In genomic region chr22:49305966-49306631, GRCh38 we compare ENCODE assay signal across 27 cellular contexts.
DNase-seq lines count a peak whose midpoint lies in the region; ATAC-seq, FAIRE-seq and TF ChIP-seq lines count a peak whose summit lies in the region.
"Had no signal": no experiment of that assay in that cellular context is flagged by ENCODE, and none has a peak within 500 bp of the region (broad histone marks: within the 10 kb centered on the region; RNA-seq: fewer than 3 reads in every experiment).

No MANE protein-coding gene starts in this region.

- intact Hi-C loops in natural killer cell (cut with micrococcal nuclease): no loop called here
- intact Hi-C loops in posterior vena cava (cut with DNase I): loop anchor here in 1 of 2 donors (2.0 kb wide), 1 partner anchor 301 kb away; no protein-coding TSS in a partner anchor

- DNase-seq in natural killer cell treated with Interleukin-12 subunit alpha and Interleukin-12 subunit beta and Interleukin-15 and Interleukin-18, amount 100 ng/mL, for 72 hours (ENCODE audit: low spot score): peak; percentile 47
- DNase-seq in natural killer cell (no peak), ecto neural progenitor cell (ENCODE audit: low spot score) (peak; percentile 28), posterior vena cava (ENCODE audit: low spot score) (peak; percentile 52), hepatic stellate cell (ENCODE audit: low spot score) (no peak), RCC 7860 (ENCODE audit: low spot score) (no peak), Ammon's horn (ENCODE audit: low spot score) (no peak)
- no peak for DNase-seq in activated CD4-positive, alpha-beta T cell treated with anti-CD3 and anti-CD28 coated beads, Interleukin-2, amount 10 ng/mL, durations not matched to agents 7 days and 5 days
- DNase-seq: activated CD4-positive, alpha-beta memory T cell treated with anti-CD3 and anti-CD28 coated beads, Interleukin-2, amount 10 ng/mL, durations not matched to agents 7 days and 5 days; brain microvascular endothelial cell; DMS 273 treated with DMSO at 0.1 percent for 48 hours; esophagus squamous epithelium; gastrocnemius medialis; HFFc6; IMR-90; mammary epithelial cell; NCI-H1105 treated with DMSO at 0.1 percent for 48 hours; NCI-H2107; NCI-H446; OCI-M1; stimulated activated CD4-positive, alpha-beta T cell treated with anti-CD3 and anti-CD28 coated beads, Interleukin-4, amount 100 ng/mL, for 1 hour; stimulated activated naive B cell treated with anti-CD40 and anti-IgM and Interleukin-4, amounts not matched to agents 10 μg/mL and 1 μg/mL and 100 μg/mL, for 72 hours; SW 1271; T1000 had no signal

- H3K4me1 Mint-ChIP-seq in natural killer cell treated with Interleukin-12 subunit alpha and Interleukin-12 subunit beta and Interleukin-15 and Interleukin-18, amount 100 ng/mL, for 72 hours (ENCODE audit: low read depth in 2 of 2): no peaks in the 10 kb centered on the region
- H3K4me1 Mint-ChIP-seq in natural killer cell: no peaks in the 10 kb centered on the region
- no peaks in the 10 kb centered on the region for H3K4me1 Mint-ChIP-seq in activated CD4-positive, alpha-beta T cell treated with anti-CD3 and anti-CD28 coated beads, Interleukin-2, amount 10 ng/mL, durations not matched to agents 7 days and 5 days
- H3K4me1 Mint-ChIP-seq: activated CD4-positive, alpha-beta memory T cell treated with anti-CD3 and anti-CD28 coated beads, Interleukin-2, amount 10 ng/mL, durations not matched to agents 7 days and 5 days had no signal

- H3K4me3 Mint-ChIP-seq in natural killer cell treated with Interleukin-12 subunit alpha and Interleukin-12 subunit beta and Interleukin-15 and Interleukin-18, amount 100 ng/mL, for 72 hours: no peak overlapping the region
- H3K4me3 Mint-ChIP-seq in natural killer cell: no peak overlapping the region
- H3K4me3 Mint-ChIP-seq in activated CD4-positive, alpha-beta T cell treated with anti-CD3 and anti-CD28 coated beads, Interleukin-2, amount 10 ng/mL, durations not matched to agents 7 days and 5 days: no peak overlapping the region
- H3K4me3 Mint-ChIP-seq: activated CD4-positive, alpha-beta memory T cell treated with anti-CD3 and anti-CD28 coated beads, Interleukin-2, amount 10 ng/mL, durations not matched to agents 7 days and 5 days; CD4-positive, alpha-beta T cell; HFFc6; stimulated activated naive B cell treated with anti-CD40 and anti-IgM and Interleukin-4, amounts not matched to agents 10 μg/mL and 1 μg/mL and 100 μg/mL, for 72 hours had no signal

- no peak for FAIRE-seq in RCC 7860 (lab: Jason Lieb, UNC)
- FAIRE-seq: colon, islet of Langerhans had no signal

- POLR2A ChIA-PET in activated CD4-positive, alpha-beta T cell treated with anti-CD3 and anti-CD28 coated beads, Interleukin-2, amount 10 ng/mL, durations not matched to agents 7 days and 5 days (lab: Charles Lee): no interaction called here

- no peak for ATAC-seq in natural killer cell treated with Interleukin-12 subunit alpha and Interleukin-12 subunit beta and Interleukin-15 and Interleukin-18, amount 100 ng/mL, for 72 hours
- no peak for ATAC-seq in natural killer cell
- ATAC-seq: gastrocnemius medialis had no signal

- no peaks in the 10 kb centered on the region for H3K36me3 Mint-ChIP-seq in natural killer cell treated with Interleukin-12 subunit alpha and Interleukin-12 subunit beta and Interleukin-15 and Interleukin-18, amount 100 ng/mL, for 72 hours
- no peaks in the 10 kb centered on the region for H3K36me3 Mint-ChIP-seq in natural killer cell
- H3K36me3 Mint-ChIP-seq in activated CD4-positive, alpha-beta T cell treated with anti-CD3 and anti-CD28 coated beads, Interleukin-2, amount 10 ng/mL, durations not matched to agents 7 days and 5 days (ENCODE audit: low read depth): no peaks in the 10 kb centered on the region
- H3K36me3 Mint-ChIP-seq: stimulated activated naive B cell treated with anti-CD40 and anti-IgM and Interleukin-4, amounts not matched to agents 10 μg/mL and 1 μg/mL and 100 μg/mL, for 72 hours had no signal

- peaks cover 26 to 27% of the 10 kb centered on the region in 2 donors for H3K27me3 Mint-ChIP-seq in natural killer cell treated with Interleukin-12 subunit alpha and Interleukin-12 subunit beta and Interleukin-15 and Interleukin-18, amount 100 ng/mL, for 72 hours
- H3K27me3 Mint-ChIP-seq in natural killer cell (ENCODE audit: low read depth in 2 of 2): peaks cover 14 to 24% of the 10 kb centered on the region in 2 donors
- peaks cover 7% of the 10 kb centered on the region for H3K27me3 Mint-ChIP-seq in activated CD4-positive, alpha-beta T cell treated with anti-CD3 and anti-CD28 coated beads, Interleukin-2, amount 10 ng/mL, durations not matched to agents 7 days and 5 days

- H3K9me3 Mint-ChIP-seq in natural killer cell treated with Interleukin-12 subunit alpha and Interleukin-12 subunit beta and Interleukin-15 and Interleukin-18, amount 100 ng/mL, for 72 hours: no peaks in the 10 kb centered on the region
- H3K9me3 Mint-ChIP-seq in natural killer cell: no peaks in the 10 kb centered on the region
- H3K9me3 Mint-ChIP-seq in activated CD4-positive, alpha-beta T cell treated with anti-CD3 and anti-CD28 coated beads, Interleukin-2, amount 10 ng/mL, durations not matched to agents 7 days and 5 days: no peaks in the 10 kb centered on the region
- H3K9me3 Mint-ChIP-seq: activated CD4-positive, alpha-beta memory T cell treated with anti-CD3 and anti-CD28 coated beads, Interleukin-2, amount 10 ng/mL, durations not matched to agents 7 days and 5 days; CD4-positive, alpha-beta T cell; stimulated activated naive B cell treated with anti-CD40 and anti-IgM and Interleukin-4, amounts not matched to agents 10 μg/mL and 1 μg/mL and 100 μg/mL, for 72 hours had no signal

- no peak for TF ChIP-seq CTCF in natural killer cell (IDR thresholded peaks at IDR 0.05)

- no peak overlapping the region for H3K27ac Mint-ChIP-seq in natural killer cell treated with Interleukin-12 subunit alpha and Interleukin-12 subunit beta and Interleukin-15 and Interleukin-18, amount 100 ng/mL, for 72 hours
- H3K27ac Mint-ChIP-seq in natural killer cell: no peak overlapping the region
- no peak overlapping the region for H3K27ac Mint-ChIP-seq in activated CD4-positive, alpha-beta T cell treated with anti-CD3 and anti-CD28 coated beads, Interleukin-2, amount 10 ng/mL, durations not matched to agents 7 days and 5 days
- H3K27ac Mint-ChIP-seq: activated CD4-positive, alpha-beta memory T cell treated with anti-CD3 and anti-CD28 coated beads, Interleukin-2, amount 10 ng/mL, durations not matched to agents 7 days and 5 days; CD4-positive, alpha-beta T cell; HFFc6; stimulated activated naive B cell treated with anti-CD40 and anti-IgM and Interleukin-4, amounts not matched to agents 10 μg/mL and 1 μg/mL and 100 μg/mL, for 72 hours had no signal

- CTCF ChIA-PET in activated CD4-positive, alpha-beta T cell treated with anti-CD3 and anti-CD28 coated beads, Interleukin-2, amount 10 ng/mL, durations not matched to agents 7 days and 5 days (lab: Charles Lee): no interaction called here

Comparison
In these comparisons a context has a peak if more than half of its experiments do, and no peak if none do; other contexts are left out.
1. DNase-seq: peak in natural killer cell treated with Interleukin-12 subunit alpha and Interleukin-12 subunit beta and Interleukin-15 and Interleukin-18, amount 100 ng/mL, for 72 hours (single experiment), ecto neural progenitor cell (single experiment) and posterior vena cava (single experiment); none in natural killer cell (single experiment), hepatic stellate cell (single experiment), activated CD4-positive, alpha-beta T cell treated with anti-CD3 and anti-CD28 coated beads, Interleukin-2, amount 10 ng/mL, durations not matched to agents 7 days and 5 days (single experiment), RCC 7860 (single experiment) and Ammon's horn (single experiment).